In the genomic region with DNA sequence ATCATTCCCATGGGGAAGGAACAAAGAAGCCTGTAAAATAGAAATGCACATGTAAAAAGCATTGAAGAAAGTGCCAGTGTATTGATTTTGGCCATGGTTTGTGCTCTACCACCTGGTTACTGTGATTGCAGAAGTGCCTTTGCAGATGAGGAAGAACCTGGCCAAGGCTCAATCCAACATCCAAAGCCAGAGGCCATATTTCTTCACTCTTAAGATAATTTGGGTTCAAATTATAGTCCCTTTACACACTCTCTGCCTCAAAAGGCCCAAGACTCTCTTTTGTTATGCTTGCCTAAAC, we compare ENCODE assay signal across 13 cellular contexts.
A peak's percentile ranks its signal among the peaks of the same experiment; 100 is the strongest.
DNase-seq lines count a peak whose midpoint lies in the region; ATAC-seq and TF ChIP-seq lines count a peak whose summit lies in the region.
"Had no signal": no experiment of that assay in that cellular context is flagged by ENCODE, and none has a peak within 500 bp of the region (broad histone marks: within the 10 kb centered on the region; RNA-seq: fewer than 3 reads in every experiment).

No MANE protein-coding gene starts in this region.

- DNase-seq in right lobe of liver = no peak
- DNase-seq in endothelial cell (ENCODE audit: low spot score) = no peak
- DNase-seq: activated T-cell treated with anti-CD3 and anti-CD28 coated beads, Interleukin-2, amount 50 U/mL, for 1 hour; DMS53; immature natural killer cell; natural killer cell; PC-3; stimulated activated naive CD4-positive, alpha-beta T cell had no signal

- peak; percentile 41 for ATAC-seq in GM18909 (IDR thresholded peaks at IDR 0.05; ENCODE audit: poor library complexity, unreplicated experiment)
- ATAC-seq in GM21423 (IDR thresholded peaks at IDR 0.05; ENCODE audit: unreplicated experiment) = peak; percentile 27
- peak; percentile 20 for ATAC-seq in HG03280 (IDR thresholded peaks at IDR 0.05; ENCODE audit: unreplicated experiment)
- ATAC-seq in right lobe of liver = no peak
- ATAC-seq in HG02588 (IDR thresholded peaks at IDR 0.05; ENCODE audit: unreplicated experiment) = no peak
- ATAC-seq in HG02763 (IDR thresholded peaks at IDR 0.05; ENCODE audit: unreplicated experiment) = no peak
- ATAC-seq: natural killer cell, PC-3 had no signal

- H3K27me3 Mint-ChIP-seq in endothelial cell (ENCODE audit: unreplicated experiment) = peaks cover 3% of the 10 kb centered on the region

- H3K36me3 Mint-ChIP-seq in endothelial cell (ENCODE audit: low read depth, unreplicated experiment) = no peaks in the 10 kb centered on the region
- H3K36me3 Mint-ChIP-seq: natural killer cell had no signal

- no peaks in the 10 kb centered on the region for H3K27me3 ChIP-seq in right lobe of liver

- peaks cover 0 to 27% (median 0%) of the 10 kb centered on the region in 4 donors for H3K36me3 ChIP-seq in right lobe of liver

- no peak overlapping the region for H3K4me3 ChIP-seq in right lobe of liver

- H3K27ac Mint-ChIP-seq in endothelial cell (ENCODE audit: unreplicated experiment) = no peak overlapping the region
- H3K27ac Mint-ChIP-seq: immature natural killer cell, natural killer cell had no signal

- H3K27ac ChIP-seq in right lobe of liver = peak overlapping the region; percentile 23 to 65 (median 63)

- H3K9me3 ChIP-seq in right lobe of liver = no peaks in the 10 kb centered on the region

- H3K9me3 Mint-ChIP-seq in endothelial cell (ENCODE audit: unreplicated experiment) = no peaks in the 10 kb centered on the region
- H3K9me3 Mint-ChIP-seq: natural killer cell had no signal

- TF ChIP-seq CTCF in right lobe of liver (IDR thresholded peaks at IDR 0.05) (no peak), endothelial cell (IDR thresholded peaks at IDR 0.05; ENCODE audit: unreplicated experiment) (no peak)

- H3K4me3 Mint-ChIP-seq in endothelial cell (ENCODE audit: unreplicated experiment) = no peak overlapping the region
- H3K4me3 Mint-ChIP-seq: immature natural killer cell, natural killer cell had no signal

- TF ChIP-seq POLR2A in right lobe of liver (IDR thresholded peaks at IDR 0.05) = no peak

- intact Hi-C loops in right lobe of liver (cut with DNase I) = no loop called here

- peaks cover 0 to 27% (median 4%) of the 10 kb centered on the region in 4 donors for H3K4me1 ChIP-seq in right lobe of liver

- H3K4me1 Mint-ChIP-seq in endothelial cell (ENCODE audit: unreplicated experiment) = no peaks in the 10 kb centered on the region
- H3K4me1 Mint-ChIP-seq: immature natural killer cell had no signal

Comparison
In these comparisons a context has a peak if more than half of its experiments do, and no peak if none do; other contexts are left out.
1. ATAC-seq: peak in GM18909 (single experiment), GM21423 (single experiment) and HG03280 (single experiment); none in right lobe of liver (0 of 4), HG02588 (single experiment) and HG02763 (single experiment).